26 cellular contexts compared by ENCODE assay signal in the genomic region with DNA sequence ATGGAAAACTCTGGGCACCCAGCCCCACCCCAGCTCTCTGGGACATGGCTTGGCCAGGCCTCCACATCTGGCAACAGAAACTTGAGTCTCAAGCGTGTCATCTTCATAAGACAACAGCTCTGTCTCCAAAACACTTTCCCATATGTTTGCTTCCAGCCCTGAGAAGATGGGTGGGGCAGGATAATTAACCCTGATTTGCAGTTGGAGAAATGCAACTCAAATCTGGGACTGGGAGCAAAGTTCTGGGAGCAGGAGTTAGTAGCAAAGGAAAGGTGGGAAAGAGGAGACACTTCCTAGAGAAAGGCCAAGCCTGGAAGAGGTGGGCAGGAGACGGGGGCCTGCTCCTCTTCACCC. TPM values are rescaled to one million over a fixed set of nuclear protein-coding genes. Genes with fewer than 3 reads are reported as not detected.
"Had no signal": no experiment of that assay in that cellular context is flagged by ENCODE, and none has a peak within 500 bp of the region (broad histone marks: within the 10 kb centered on the region; RNA-seq: fewer than 3 reads in every experiment).

No MANE protein-coding gene starts in this region.

- H3K27ac ChIP-seq: brain microvascular endothelial cell, foreskin keratinocyte, left ventricle myocardium inferior, thoracic aorta, WERI-Rb-1 had no signal

- DNase-seq: activated CD4-positive, alpha-beta memory T cell treated with anti-CD3 and anti-CD28 coated beads for 36 hours; activated CD4-positive, alpha-beta T cell treated with anti-CD3 and anti-CD28 coated beads, Interleukin-2, amount 10 ng/mL, durations not matched to agents 24 days and 14 days; activated CD8-positive, alpha-beta memory T cell treated with anti-CD3 and anti-CD28 coated beads, Interleukin-2, amount 50 U/mL, for 4 hours; activated gamma-delta T cell treated with Interleukin-2 at 50 U/mL for 16 hours; activated naive CD4-positive, alpha-beta T cell treated with anti-CD3 and anti-CD28 coated beads, Interleukin-2, amount 50 U/mL, for 16 hours; activated T-cell treated with anti-CD3 and anti-CD28 coated beads, Interleukin-2, amount 50 U/mL, for 1 hour; amniotic stem cell; brain microvascular endothelial cell; foreskin keratinocyte; left ventricle myocardium inferior; naive B cell; occipital lobe; right cardiac atrium; stimulated activated CD4-positive, alpha-beta T cell treated with anti-CD3 and anti-CD28 coated beads, Interleukin-2, amount 100 ng/mL, for 48 hours; stimulated activated naive CD8-positive, alpha-beta T cell treated with anti-CD3 and anti-CD28 coated beads, Interleukin-15, Interleukin-2, amounts not matched to agents 100 U/mL and 50 U/mL, for 24 hours; T-helper 17 cell; T1000; trophoblast cell; WERI-Rb-1 had no signal

- ATAC-seq: activated CD4-positive, CD25-positive, alpha-beta regulatory T cell treated with anti-CD3 and anti-CD28 coated beads, Interleukin-2, amount 50 U/mL, for 24 hours; esophagus mucosa; foreskin keratinocyte; right cardiac atrium; stimulated activated naive CD8-positive, alpha-beta T cell treated with anti-CD3 and anti-CD28 coated beads, Interleukin-15, Interleukin-2, amounts not matched to agents 100 U/mL and 50 U/mL, for 24 hours; T-helper 17 cell had no signal

- H3K4me3 ChIP-seq: left ventricle myocardium inferior, thoracic aorta had no signal

- H3K9me3 ChIP-seq: left ventricle myocardium inferior, thoracic aorta had no signal

- H3K36me3 ChIP-seq: brain microvascular endothelial cell, left ventricle myocardium inferior, thoracic aorta, WERI-Rb-1 had no signal

- H3K27me3 ChIP-seq: brain microvascular endothelial cell had no signal

- H3K4me1 ChIP-seq: foreskin keratinocyte, left ventricle myocardium inferior had no signal

RNA-seq across cellular contexts. Expression of gene ENHO, which starts 11.7 kb away (rescaled TPM):
- total RNA-seq: activated CD4-positive, alpha-beta T cell treated with anti-CD3 and anti-CD28 coated beads, Interleukin-2, amount 10 ng/mL, durations not matched to agents 24 days and 14 days; activated T-helper 1 cell treated with anti-CD3 and anti-CD28 coated beads, Interleukin-12 subunit alpha, Interleukin-12 subunit beta, Interleukin-2, Interleukin-4 antibody, amounts not matched to agents 30 ng/mL and 10 ng/mL and 1 ng/mL, durations not matched to agents 14 hours and 24 hours and 36 hours; foreskin keratinocyte; glomerular endothelial cell; left ventricle myocardium inferior; lung microvascular endothelial cell; thoracic aorta had no signal

RNA-seq across cellular contexts. Expression of gene DNAI1, which starts 52.5 kb away (rescaled TPM):
- total RNA-seq: activated CD4-positive, alpha-beta T cell treated with anti-CD3 and anti-CD28 coated beads, Interleukin-2, amount 10 ng/mL, durations not matched to agents 24 days and 14 days; activated CD8-positive, alpha-beta memory T cell treated with anti-CD3 and anti-CD28 coated beads for 36 hours; activated T-helper 1 cell treated with anti-CD3 and anti-CD28 coated beads, Interleukin-12 subunit alpha, Interleukin-12 subunit beta, Interleukin-2, Interleukin-4 antibody, amounts not matched to agents 30 ng/mL and 10 ng/mL and 1 ng/mL, durations not matched to agents 14 hours and 24 hours and 36 hours; esophagus mucosa; foreskin keratinocyte; glomerular endothelial cell; left ventricle myocardium inferior; lung microvascular endothelial cell; right cardiac atrium; T-helper 17 cell; thoracic aorta had no signal
- polyA plus RNA-seq: foreskin keratinocyte had no signal
